8 cellular contexts compared by ENCODE assay signal in the genomic region with DNA sequence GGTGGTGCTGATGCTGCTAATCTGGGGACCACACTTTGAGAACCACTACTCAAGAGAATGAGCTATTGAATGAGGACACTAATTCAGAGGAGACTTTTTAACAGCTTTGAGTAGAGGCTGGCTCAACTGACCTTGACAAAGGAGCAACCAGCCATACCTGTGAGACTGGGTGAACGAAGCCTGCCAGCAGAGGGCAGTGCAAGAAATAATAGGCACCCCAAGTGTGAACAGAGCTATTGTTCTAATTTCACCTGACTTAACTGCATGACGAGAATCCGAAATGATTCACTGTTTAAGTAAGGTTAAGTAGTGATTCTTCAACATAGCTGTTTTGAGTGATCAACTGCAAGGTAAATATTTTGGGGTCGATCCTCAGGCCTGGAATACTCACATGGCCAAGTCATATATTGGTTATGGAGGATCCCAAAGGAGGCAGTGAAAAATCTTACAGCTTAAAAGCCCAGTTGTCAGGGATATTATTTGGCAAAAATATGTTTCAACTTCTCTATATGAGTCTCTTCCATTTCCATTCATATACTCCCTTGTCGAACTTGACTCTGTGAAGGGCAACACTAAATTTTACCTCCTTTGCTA.
DNase-seq lines count a peak whose midpoint lies in the region; ATAC-seq, FAIRE-seq and TF ChIP-seq lines count a peak whose summit lies in the region.

No MANE protein-coding gene starts in this region.

- peak in 2 of 3 donors; percentile 6 to 45 for DNase-seq in CD4-positive, CD25-positive, alpha-beta regulatory T cell
- DNase-seq in OCI-LY7 (ENCODE audit: low spot score) (peak; percentile 43), adrenal gland (peak; percentile 13 to 82 (median 45)), keratinocyte (ENCODE audit: low read depth, low spot score) (no peak)
- peak; percentile 39 for DNase-seq in stimulated activated CD8-positive, alpha-beta memory T cell treated with anti-CD3 and anti-CD28 coated beads, Interleukin-4, amount 100 ng/mL, for 48 hours

- H4K20me1 ChIP-seq in OCI-LY7 (ENCODE audit: insufficient read depth, low read length): no peaks in the 10 kb centered on the region
- no peaks in the 10 kb centered on the region for H4K20me1 ChIP-seq in keratinocyte (ENCODE audit: control insufficient read depth, extremely low read depth, insufficient read depth, low read length)

- CTCF ChIA-PET in OCI-LY7 (lab: Charles Lee; ENCODE audit: unreplicated experiment): no interaction called here

- H3K27me3 ChIP-seq in CD4-positive, CD25-positive, alpha-beta regulatory T cell (ENCODE audit: control insufficient read depth, insufficient read depth, low read length): no peaks in the 10 kb centered on the region
- no peaks in the 10 kb centered on the region for H3K27me3 ChIP-seq in adrenal gland
- no peaks in the 10 kb centered on the region for H3K27me3 ChIP-seq in keratinocyte (ENCODE audit: control insufficient read depth, extremely low read depth, insufficient read depth, low read length)

- no TSS peak for BruUV-seq in OCI-LY7 (replicated peaks; lab: Mats Ljungman, UMichigan)

- no peaks in the 10 kb centered on the region for H3K36me3 Mint-ChIP-seq in CD4-positive, CD25-positive, alpha-beta regulatory T cell

- no peak overlapping the region for H3K27ac ChIP-seq in CD4-positive, CD25-positive, alpha-beta regulatory T cell (ENCODE audit: insufficient read depth, low read length, poor library complexity, severe bottlenecking)
- no peak overlapping the region for H3K27ac ChIP-seq in OCI-LY7 (ENCODE audit: low read depth, low read length, poor library complexity, severe bottlenecking)
- no peak overlapping the region for H3K27ac ChIP-seq in adrenal gland
- H3K27ac ChIP-seq in keratinocyte (ENCODE audit: control insufficient read depth, insufficient read depth, low read length): no peak overlapping the region

- peak; percentile 95 for FAIRE-seq in keratinocyte (lab: Jason Lieb, UNC)

- H3K9me3 Mint-ChIP-seq in CD4-positive, CD25-positive, alpha-beta regulatory T cell: no peaks in the 10 kb centered on the region

- intact Hi-C loops in OCI-LY7 (cut with micrococcal nuclease; ENCODE audit: unreplicated experiment) (loop anchor here (1.0 to 10.0 kb wide), 2 partner anchors 522 to 553 kb away; no protein-coding TSS in a partner anchor), adrenal gland (cut with DNase I) (no loop called here)

- 55 to 75% (median 61%) methylated on average over 5 of the region's 5 CpGs for WGBS in adrenal gland, 4 donors

- H3K9ac ChIP-seq in keratinocyte (ENCODE audit: control insufficient read depth, extremely low read depth, insufficient read depth, low read length): no peak overlapping the region

- H3K79me2 ChIP-seq in OCI-LY7 (ENCODE audit: insufficient read depth, low read depth, low read length) (no peaks in the 10 kb centered on the region), keratinocyte (ENCODE audit: control insufficient read depth, insufficient read depth, low read length) (no peaks in the 10 kb centered on the region)

- no peaks in the 10 kb centered on the region for H3K36me3 ChIP-seq in CD4-positive, CD25-positive, alpha-beta regulatory T cell (ENCODE audit: control insufficient read depth, insufficient read depth, low read length)
- no peaks in the 10 kb centered on the region for H3K36me3 ChIP-seq in OCI-LY7 (ENCODE audit: insufficient read depth, low read length)
- H3K36me3 ChIP-seq in adrenal gland (replicated peaks in 1 of 2): no peaks in the 10 kb centered on the region
- H3K36me3 ChIP-seq in keratinocyte (ENCODE audit: control insufficient read depth in 2 of 2, extremely low read depth in 1 of 2, insufficient read depth in 2 of 2, low read length in 2 of 2): no peaks in the 10 kb centered on the region

- H3K4me1 ChIP-seq in CD4-positive, CD25-positive, alpha-beta regulatory T cell (ENCODE audit: control insufficient read depth, insufficient read depth, low read length, poor library complexity, severe bottlenecking): no peaks in the 10 kb centered on the region
- no peaks in the 10 kb centered on the region for H3K4me1 ChIP-seq in OCI-LY7 (ENCODE audit: insufficient read depth, low read length, poor library complexity, severe bottlenecking)
- no peaks in the 10 kb centered on the region for H3K4me1 ChIP-seq in adrenal gland (replicated peaks in 1 of 2)
- peaks cover 5% of the 10 kb centered on the region for H3K4me1 ChIP-seq in keratinocyte (ENCODE audit: control insufficient read depth, extremely low read depth, insufficient read depth, low read length)

- H3K9me2 ChIP-seq in OCI-LY7 (ENCODE audit: insufficient read depth, low read length): no peaks in the 10 kb centered on the region

- H3K27ac Mint-ChIP-seq in CD4-positive, CD25-positive, alpha-beta regulatory T cell: no peak overlapping the region

- TF ChIP-seq POLR2A in adrenal gland (IDR thresholded peaks at IDR 0.05): no peak

- H3K4me2 ChIP-seq in OCI-LY7 (ENCODE audit: low read length) (no peak overlapping the region), keratinocyte (ENCODE audit: control insufficient read depth, extremely low read depth, insufficient read depth, low read depth, low read length) (no peak overlapping the region)

- H2AFZ ChIP-seq in OCI-LY7 (ENCODE audit: low read length): no peak overlapping the region
- H2AFZ ChIP-seq in keratinocyte (ENCODE audit: control insufficient read depth, low read length): no peak overlapping the region

- POLR2A ChIA-PET in OCI-LY7 (lab: Charles Lee): no interaction called here

- TF ChIP-seq CTCF in OCI-LY7 (conservative IDR thresholded peaks at IDR 0.05; ENCODE audit: low read length) (peak; percentile 75), adrenal gland (IDR thresholded peaks at IDR 0.05) (peak; percentile 25 to 58 (median 42)), keratinocyte (optimal IDR thresholded peaks at IDR 0.05 in 1 of 3, IDR thresholded peaks at IDR 0.05 in 1 of 3, conservative IDR thresholded peaks at IDR 0.05 in 1 of 3; ENCODE audit: extremely low read depth in 1 of 3, insufficient read depth in 2 of 3, low read length in 3 of 3) (peak; percentile 61 to 90 (median 87))

- H3K27me3 Mint-ChIP-seq in CD4-positive, CD25-positive, alpha-beta regulatory T cell: no peaks in the 10 kb centered on the region

- no peaks in the 10 kb centered on the region for H3K4me1 Mint-ChIP-seq in CD4-positive, CD25-positive, alpha-beta regulatory T cell

- H3K4me3 Mint-ChIP-seq in CD4-positive, CD25-positive, alpha-beta regulatory T cell: no peak overlapping the region

- ATAC-seq in CD4-positive, CD25-positive, alpha-beta regulatory T cell (ENCODE audit: low read depth in 2 of 2): no peak
- ATAC-seq in GM18867 (IDR thresholded peaks at IDR 0.05; ENCODE audit: unreplicated experiment) (peak; percentile 87), HG03025 (IDR thresholded peaks at IDR 0.05; ENCODE audit: low FRiP score, unreplicated experiment) (peak; percentile 99), HG02870 (IDR thresholded peaks at IDR 0.05; ENCODE audit: unreplicated experiment) (no peak)

- no peaks in the 10 kb centered on the region for H3K9me1 ChIP-seq in keratinocyte (ENCODE audit: control insufficient read depth, extremely low read depth, insufficient read depth, low read length)

- no peak overlapping the region for H3K4me3 ChIP-seq in CD4-positive, CD25-positive, alpha-beta regulatory T cell (ENCODE audit: low read depth, low read length)
- H3K4me3 ChIP-seq in OCI-LY7 (ENCODE audit: low read depth, low read length, poor library complexity, severe bottlenecking) (no peak overlapping the region), adrenal gland (no peak overlapping the region), keratinocyte (ENCODE audit: control insufficient read depth in 2 of 3, extremely low read depth in 1 of 3, insufficient read depth in 2 of 3, low read depth in 1 of 3, low read length in 3 of 3) (no peak overlapping the region)

- dilution Hi-C loops in keratinocyte (cut with MboI; ENCODE audit: extremely low pct_ligation_motif_present, low sequenced_read_pairs): no loop called here

- H3K9me3 ChIP-seq in CD4-positive, CD25-positive, alpha-beta regulatory T cell (ENCODE audit: control insufficient read depth in 2 of 2, low read length in 2 of 2): no peaks in the 10 kb centered on the region
- H3K9me3 ChIP-seq in OCI-LY7 (ENCODE audit: low read length) (no peaks in the 10 kb centered on the region), adrenal gland (replicated peaks in 1 of 3) (no peaks in the 10 kb centered on the region), keratinocyte (ENCODE audit: control insufficient read depth, low read depth, low read length) (no peaks in the 10 kb centered on the region)

Comparison
In these comparisons a context has a peak if more than half of its experiments do, and no peak if none do; other contexts are left out.
1. ATAC-seq: peak in GM18867 (single experiment) and HG03025 (single experiment); none in CD4-positive, CD25-positive, alpha-beta regulatory T cell (0 of 2) and HG02870 (single experiment).
2. Peak in every context shown above with its lines, with median percentiles within 50 percentile points of each other: CTCF ChIP-seq.